ENCODE assay signal across 24 cellular contexts in the genomic region with DNA sequence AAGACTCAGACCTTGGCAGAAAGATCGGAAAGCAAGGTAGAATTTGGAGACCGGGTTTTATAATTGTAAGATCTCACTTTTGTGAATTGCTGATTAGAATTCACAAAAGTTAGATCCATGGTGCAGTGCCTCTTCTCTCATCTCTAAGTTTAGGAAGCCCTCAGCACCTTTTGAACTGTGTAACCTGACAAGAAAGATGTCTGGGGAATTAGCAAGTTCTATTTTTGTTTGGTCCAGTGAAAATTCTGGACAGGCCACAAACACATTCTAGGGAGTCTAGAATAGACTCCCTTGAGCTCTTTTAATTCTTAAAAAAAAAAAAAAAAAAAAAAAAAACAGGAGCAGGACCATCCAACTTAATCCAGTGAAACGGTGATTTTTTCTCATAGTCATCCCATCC.
A peak's percentile ranks its signal among the peaks of the same experiment; 100 is the strongest.
DNase-seq lines count a peak whose midpoint lies in the region; ATAC-seq and TF ChIP-seq lines count a peak whose summit lies in the region.
"Had no signal": no experiment of that assay in that cellular context is flagged by ENCODE, and none has a peak within 500 bp of the region (broad histone marks: within the 10 kb centered on the region; RNA-seq: fewer than 3 reads in every experiment).

No MANE protein-coding gene starts in this region.

- H3K4me1 Mint-ChIP-seq in brain, result peaks cover 80% of the 10 kb centered on the region
- peaks cover 41% of the 10 kb centered on the region for H3K4me1 Mint-ChIP-seq in mesothelial cell of epicardium

- H3K4me3 Mint-ChIP-seq in brain (peak overlapping the region in 2 of 5 experiments; percentile 6 to 7), mesothelial cell of epicardium (no peak overlapping the region)
- H3K4me3 Mint-ChIP-seq: CD14-positive monocyte, IgD-negative memory B cell had no signal

- no peak for TF ChIP-seq POLR2A in gastrocnemius medialis (IDR thresholded peaks at IDR 0.05)

- H3K9ac ChIP-seq in BLaER1, result no peak overlapping the region

- in situ Hi-C loops in gastrocnemius medialis (cut with MboI; ENCODE audit: low sequenced_read_pairs in 4 of 4), result no loop called here

- H3K27me3 Mint-ChIP-seq in brain (peaks cover 2% of the 10 kb centered on the region), mesothelial cell of epicardium (ENCODE audit: low read depth) (no peaks in the 10 kb centered on the region)

- H3K9me3 Mint-ChIP-seq in brain (no peaks in the 10 kb centered on the region), mesothelial cell of epicardium (no peaks in the 10 kb centered on the region)
- H3K9me3 Mint-ChIP-seq: CD14-positive monocyte, IgD-negative memory B cell had no signal

- no peaks in the 10 kb centered on the region for H3K36me3 ChIP-seq in BLaER1
- H3K36me3 ChIP-seq in gastrocnemius medialis, result no peaks in the 10 kb centered on the region
- H3K36me3 ChIP-seq: HAP-1, SJCRH30 had no signal

- no peak overlapping the region for H3K27ac ChIP-seq in BLaER1
- peak overlapping the region; percentile 86 to 93 (median 90) for H3K27ac ChIP-seq in gastrocnemius medialis
- no peak overlapping the region for H3K27ac ChIP-seq in coronary artery
- H3K27ac ChIP-seq: SJCRH30 had no signal

- H3K4me2 ChIP-seq in BLaER1, result peak overlapping the region; percentile 87

- H3K36me3 Mint-ChIP-seq in brain (no peaks in the 10 kb centered on the region), mesothelial cell of epicardium (no peaks in the 10 kb centered on the region)
- H3K36me3 Mint-ChIP-seq: CD14-positive monocyte, IgD-negative memory B cell had no signal

- ATAC-seq in gastrocnemius medialis (peak; percentile 47 to 71), GM18498 (IDR thresholded peaks at IDR 0.05; ENCODE audit: unreplicated experiment) (no peak)

- no peaks in the 10 kb centered on the region for H3K9me3 ChIP-seq in BLaER1
- H3K9me3 ChIP-seq in gastrocnemius medialis, result no peaks in the 10 kb centered on the region
- H3K9me3 ChIP-seq: HAP-1, SJCRH30 had no signal

- DNase-seq in mesothelial cell of epicardium (ENCODE audit: low spot score in 2 of 2, unreplicated experiment in 2 of 2), result no peak
- DNase-seq in gastrocnemius medialis, result no peak
- DNase-seq in CD1c-positive myeloid dendritic cell (ENCODE audit: extremely low spot score), result no peak
- DNase-seq in midbrain (lab: John Stamatoyannopoulos, UW), result no peak
- no peak for DNase-seq in coronary artery (ENCODE audit: low spot score)
- DNase-seq: 8988T, AML-193, DMS53, EL, MV-4-11, NCI-H1105 treated with DMSO at 0.1 percent for 48 hours, NCI-H1694, NCI-H2081, NCI-H2171, NCI-H446, NCI-H526, OCI-M1, SJCRH30 had no signal

- no peak for TF ChIP-seq CTCF in brain (conservative IDR thresholded peaks at IDR 0.05)
- TF ChIP-seq CTCF in mesothelial cell of epicardium (IDR thresholded peaks at IDR 0.05; ENCODE audit: unreplicated experiment), result no peak
- TF ChIP-seq CTCF in gastrocnemius medialis (IDR thresholded peaks at IDR 0.05 in 4 of 5, conservative IDR thresholded peaks at IDR 0.05 in 1 of 5), result no peak
- no peak for TF ChIP-seq CTCF in coronary artery (IDR thresholded peaks at IDR 0.05)

- H3K27ac Mint-ChIP-seq in brain (peak overlapping the region in 4 of 5 experiments; percentile 33 to 79 (median 48)), mesothelial cell of epicardium (peak overlapping the region; percentile 54)
- H3K27ac Mint-ChIP-seq: CD14-positive monocyte, IgD-negative memory B cell had no signal

- H4K20me1 ChIP-seq in BLaER1, result no peaks in the 10 kb centered on the region

- no peak overlapping the region for H3K4me3 ChIP-seq in BLaER1
- no peak overlapping the region for H3K4me3 ChIP-seq in gastrocnemius medialis
- H3K4me3 ChIP-seq in coronary artery, result no peak overlapping the region
- H3K4me3 ChIP-seq: HAP-1, SJCRH30 had no signal

- H3K27me3 ChIP-seq in BLaER1, result no peaks in the 10 kb centered on the region
- no peaks in the 10 kb centered on the region for H3K27me3 ChIP-seq in gastrocnemius medialis
- H3K27me3 ChIP-seq: SJCRH30 had no signal

- intact Hi-C loops in gastrocnemius medialis (cut with DNase I; ENCODE audit: low total_unique reads), result no loop called here

- H3K4me1 ChIP-seq in BLaER1 (peaks cover 56% of the 10 kb centered on the region), gastrocnemius medialis (peaks cover 71 to 95% of the 10 kb centered on the region in 2 donors)

Comparison
In these comparisons a context has a peak if more than half of its experiments do, and no peak if none do; other contexts are left out.
1. H3K27ac ChIP-seq: peak in gastrocnemius medialis (4 of 4); none in BLaER1 (single experiment) and coronary artery (0 of 2).